Comparison of ENCODE assay signal across 1 cellular context in the genomic region with DNA sequence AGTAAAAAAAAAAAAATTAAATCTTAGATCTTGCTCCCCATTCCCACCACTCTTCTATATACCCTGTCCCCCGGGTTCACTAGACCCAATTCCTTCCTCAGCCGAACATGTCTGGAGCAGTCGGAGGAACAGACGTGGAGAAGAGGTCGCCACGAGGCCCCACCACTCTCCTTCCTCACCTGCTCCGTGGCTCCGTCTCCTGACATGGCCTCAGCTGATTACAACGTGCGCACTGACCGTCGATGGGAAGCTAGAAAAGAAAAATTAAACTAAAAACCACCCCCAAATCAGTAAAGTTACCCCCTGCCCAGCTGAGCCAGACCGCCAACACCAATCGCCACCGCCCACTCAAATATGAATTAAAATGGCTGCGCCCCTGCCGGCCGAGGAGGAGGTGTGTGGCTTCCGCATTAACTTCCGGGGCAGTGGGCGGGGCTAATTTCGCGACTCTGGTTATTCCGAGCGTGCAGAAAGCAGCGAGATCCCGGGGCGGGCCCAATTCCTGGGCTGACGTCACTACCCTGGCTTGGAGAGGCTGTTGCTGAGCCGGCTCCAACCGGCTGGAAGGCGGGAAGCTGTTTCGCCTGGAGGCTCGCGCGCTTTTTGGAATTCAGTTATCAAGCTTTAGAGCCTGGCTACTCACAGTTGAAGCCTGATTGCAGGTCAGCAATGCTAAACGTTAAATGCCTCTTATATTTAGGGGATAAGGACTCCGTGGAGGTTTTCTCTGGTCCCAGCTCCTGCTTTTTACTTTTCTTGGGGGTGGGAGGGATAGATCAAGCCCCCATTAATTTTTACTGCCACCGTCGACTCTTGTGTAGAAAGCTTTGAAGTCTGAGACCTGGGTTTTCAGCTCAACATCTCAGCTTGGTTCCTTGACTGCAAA.
A peak's percentile ranks its signal among the peaks of the same experiment; 100 is the strongest.
TF ChIP-seq lines count a peak whose summit lies in the region.

A gene (minus strand): TSS at position 361 of the 886 bp plus-strand sequence. CDS start 155 bp downstream, at position 206.

TF ChIP-seq in HepG2, 621 proteins besides CTCF, POLR2A, EP300 and RAD21 (continued from another document and continues in another):
- TF ChIP-seq, protein P1, sequence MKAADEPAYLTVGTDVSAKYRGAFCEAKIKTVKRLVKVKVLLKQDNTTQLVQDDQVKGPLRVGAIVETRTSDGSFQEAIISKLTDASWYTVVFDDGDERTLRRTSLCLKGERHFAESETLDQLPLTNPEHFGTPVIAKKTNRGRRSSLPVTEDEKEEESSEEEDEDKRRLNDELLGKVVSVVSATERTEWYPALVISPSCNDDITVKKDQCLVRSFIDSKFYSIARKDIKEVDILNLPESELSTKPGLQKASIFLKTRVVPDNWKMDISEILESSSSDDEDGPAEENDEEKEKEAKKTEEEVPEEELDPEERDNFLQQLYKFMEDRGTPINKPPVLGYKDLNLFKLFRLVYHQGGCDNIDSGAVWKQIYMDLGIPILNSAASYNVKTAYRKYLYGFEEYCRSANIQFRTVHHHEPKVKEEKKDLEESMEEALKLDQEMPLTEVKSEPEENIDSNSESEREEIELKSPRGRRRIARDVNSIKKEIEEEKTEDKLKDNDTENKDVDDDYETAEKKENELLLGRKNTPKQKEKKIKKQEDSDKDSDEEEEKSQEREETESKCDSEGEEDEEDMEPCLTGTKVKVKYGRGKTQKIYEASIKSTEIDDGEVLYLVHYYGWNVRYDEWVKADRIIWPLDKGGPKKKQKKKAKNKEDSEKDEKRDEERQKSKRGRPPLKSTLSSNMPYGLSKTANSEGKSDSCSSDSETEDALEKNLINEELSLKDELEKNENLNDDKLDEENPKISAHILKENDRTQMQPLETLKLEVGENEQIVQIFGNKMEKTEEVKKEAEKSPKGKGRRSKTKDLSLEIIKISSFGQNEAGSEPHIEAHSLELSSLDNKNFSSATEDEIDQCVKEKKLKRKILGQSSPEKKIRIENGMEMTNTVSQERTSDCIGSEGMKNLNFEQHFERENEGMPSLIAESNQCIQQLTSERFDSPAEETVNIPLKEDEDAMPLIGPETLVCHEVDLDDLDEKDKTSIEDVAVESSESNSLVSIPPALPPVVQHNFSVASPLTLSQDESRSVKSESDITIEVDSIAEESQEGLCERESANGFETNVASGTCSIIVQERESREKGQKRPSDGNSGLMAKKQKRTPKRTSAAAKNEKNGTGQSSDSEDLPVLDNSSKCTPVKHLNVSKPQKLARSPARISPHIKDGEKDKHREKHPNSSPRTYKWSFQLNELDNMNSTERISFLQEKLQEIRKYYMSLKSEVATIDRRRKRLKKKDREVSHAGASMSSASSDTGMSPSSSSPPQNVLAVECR (CRISPR knock-in tag; IDR thresholded peaks at IDR 0.05; ENCODE audit: borderline replicate concordance), result peak; percentile 92; the same call in 1 of the 2 replicates
- no peak for TF ChIP-seq PLRG1 (conservative IDR thresholded peaks at IDR 0.05)
- no peak; the same call in 1 of the 2 replicates for TF ChIP-seq ZFAT (CRISPR knock-in tag; conservative IDR thresholded peaks at IDR 0.05)
- no peak for TF ChIP-seq TAF15 (IDR thresholded peaks at IDR 0.05; ENCODE audit: low read depth, low read length, poor library complexity, severe bottlenecking)
- TF ChIP-seq IRX3 (CRISPR knock-in tag; IDR thresholded peaks at IDR 0.05; ENCODE audit: borderline replicate concordance, low read depth), result no peak
- TF ChIP-seq, protein P2, sequence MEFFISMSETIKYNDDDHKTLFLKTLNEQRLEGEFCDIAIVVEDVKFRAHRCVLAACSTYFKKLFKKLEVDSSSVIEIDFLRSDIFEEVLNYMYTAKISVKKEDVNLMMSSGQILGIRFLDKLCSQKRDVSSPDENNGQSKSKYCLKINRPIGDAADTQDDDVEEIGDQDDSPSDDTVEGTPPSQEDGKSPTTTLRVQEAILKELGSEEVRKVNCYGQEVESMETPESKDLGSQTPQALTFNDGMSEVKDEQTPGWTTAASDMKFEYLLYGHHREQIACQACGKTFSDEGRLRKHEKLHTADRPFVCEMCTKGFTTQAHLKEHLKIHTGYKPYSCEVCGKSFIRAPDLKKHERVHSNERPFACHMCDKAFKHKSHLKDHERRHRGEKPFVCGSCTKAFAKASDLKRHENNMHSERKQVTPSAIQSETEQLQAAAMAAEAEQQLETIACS (CRISPR knock-in tag; IDR thresholded peaks at IDR 0.05), result 0 out of 2 replicates have a peak, but pooled peaks have one; percentile 44
- TF ChIP-seq, protein P3, sequence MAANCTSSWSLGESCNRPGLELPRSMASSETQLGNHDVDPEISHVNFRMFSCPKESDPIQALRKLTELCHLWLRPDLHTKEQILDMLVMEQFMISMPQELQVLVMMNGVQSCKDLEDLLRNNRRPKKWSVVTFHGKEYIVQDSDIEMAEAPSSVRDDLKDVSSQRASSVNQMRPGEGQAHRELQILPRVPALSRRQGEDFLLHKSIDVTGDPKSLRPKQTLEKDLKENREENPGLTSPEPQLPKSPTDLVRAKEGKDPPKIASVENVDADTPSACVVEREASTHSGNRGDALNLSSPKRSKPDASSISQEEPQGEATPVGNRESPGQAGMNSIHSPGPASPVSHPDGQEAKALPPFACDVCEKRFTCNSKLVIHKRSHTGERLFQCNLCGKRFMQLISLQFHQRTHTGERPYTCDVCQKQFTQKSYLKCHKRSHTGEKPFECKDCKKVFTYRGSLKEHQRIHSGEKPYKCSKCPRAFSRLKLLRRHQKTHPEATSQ (CRISPR knock-in tag; IDR thresholded peaks at IDR 0.05; ENCODE audit: borderline replicate concordance), result peak; percentile 51; the same call in 1 of the 2 replicates
- TF ChIP-seq ERF (CRISPR knock-in tag; IDR thresholded peaks at IDR 0.05), result peak; percentile 80
- TF ChIP-seq ZNF629 (CRISPR knock-in tag; conservative IDR thresholded peaks at IDR 0.05), result no peak
- TF ChIP-seq SPEN (CRISPR knock-in tag; IDR thresholded peaks at IDR 0.05; ENCODE audit: low read depth), result peak; percentile 26; the same call in 1 of the 2 replicates
- TF ChIP-seq, protein P4, sequence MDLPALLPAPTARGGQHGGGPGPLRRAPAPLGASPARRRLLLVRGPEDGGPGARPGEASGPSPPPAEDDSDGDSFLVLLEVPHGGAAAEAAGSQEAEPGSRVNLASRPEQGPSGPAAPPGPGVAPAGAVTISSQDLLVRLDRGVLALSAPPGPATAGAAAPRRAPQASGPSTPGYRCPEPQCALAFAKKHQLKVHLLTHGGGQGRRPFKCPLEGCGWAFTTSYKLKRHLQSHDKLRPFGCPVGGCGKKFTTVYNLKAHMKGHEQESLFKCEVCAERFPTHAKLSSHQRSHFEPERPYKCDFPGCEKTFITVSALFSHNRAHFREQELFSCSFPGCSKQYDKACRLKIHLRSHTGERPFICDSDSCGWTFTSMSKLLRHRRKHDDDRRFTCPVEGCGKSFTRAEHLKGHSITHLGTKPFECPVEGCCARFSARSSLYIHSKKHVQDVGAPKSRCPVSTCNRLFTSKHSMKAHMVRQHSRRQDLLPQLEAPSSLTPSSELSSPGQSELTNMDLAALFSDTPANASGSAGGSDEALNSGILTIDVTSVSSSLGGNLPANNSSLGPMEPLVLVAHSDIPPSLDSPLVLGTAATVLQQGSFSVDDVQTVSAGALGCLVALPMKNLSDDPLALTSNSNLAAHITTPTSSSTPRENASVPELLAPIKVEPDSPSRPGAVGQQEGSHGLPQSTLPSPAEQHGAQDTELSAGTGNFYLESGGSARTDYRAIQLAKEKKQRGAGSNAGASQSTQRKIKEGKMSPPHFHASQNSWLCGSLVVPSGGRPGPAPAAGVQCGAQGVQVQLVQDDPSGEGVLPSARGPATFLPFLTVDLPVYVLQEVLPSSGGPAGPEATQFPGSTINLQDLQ (CRISPR knock-in tag; IDR thresholded peaks at IDR 0.05), result peak; percentile 83; the same call in 1 of the 2 replicates
- TF ChIP-seq, protein P5, sequence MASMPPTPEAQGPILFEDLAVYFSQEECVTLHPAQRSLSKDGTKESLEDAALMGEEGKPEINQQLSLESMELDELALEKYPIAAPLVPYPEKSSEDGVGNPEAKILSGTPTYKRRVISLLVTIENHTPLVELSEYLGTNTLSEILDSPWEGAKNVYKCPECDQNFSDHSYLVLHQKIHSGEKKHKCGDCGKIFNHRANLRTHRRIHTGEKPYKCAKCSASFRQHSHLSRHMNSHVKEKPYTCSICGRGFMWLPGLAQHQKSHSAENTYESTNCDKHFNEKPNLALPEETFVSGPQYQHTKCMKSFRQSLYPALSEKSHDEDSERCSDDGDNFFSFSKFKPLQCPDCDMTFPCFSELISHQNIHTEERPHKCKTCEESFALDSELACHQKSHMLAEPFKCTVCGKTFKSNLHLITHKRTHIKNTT (CRISPR knock-in tag; IDR thresholded peaks at IDR 0.05), result no peak
- peak; percentile 79; the same call in 1 of the 2 replicates for TF ChIP-seq TARDBP (CRISPR knock-in tag; IDR thresholded peaks at IDR 0.05)
- TF ChIP-seq, protein P6, sequence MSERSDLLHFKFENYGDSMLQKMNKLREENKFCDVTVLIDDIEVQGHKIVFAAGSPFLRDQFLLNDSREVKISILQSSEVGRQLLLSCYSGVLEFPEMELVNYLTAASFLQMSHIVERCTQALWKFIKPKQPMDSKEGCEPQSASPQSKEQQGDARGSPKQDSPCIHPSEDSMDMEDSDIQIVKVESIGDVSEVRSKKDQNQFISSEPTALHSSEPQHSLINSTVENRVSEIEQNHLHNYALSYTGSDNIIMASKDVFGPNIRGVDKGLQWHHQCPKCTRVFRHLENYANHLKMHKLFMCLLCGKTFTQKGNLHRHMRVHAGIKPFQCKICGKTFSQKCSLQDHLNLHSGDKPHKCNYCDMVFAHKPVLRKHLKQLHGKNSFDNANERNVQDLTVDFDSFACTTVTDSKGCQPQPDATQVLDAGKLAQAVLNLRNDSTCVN (CRISPR knock-in tag; IDR thresholded peaks at IDR 0.05; ENCODE audit: borderline replicate concordance), result no peak
- peak; percentile 98 for TF ChIP-seq DMAP1 (CRISPR knock-in tag; IDR thresholded peaks at IDR 0.05)
- TF ChIP-seq ZNF672 (CRISPR knock-in tag; IDR thresholded peaks at IDR 0.05), result no peak
- 0 out of 2 replicates have a peak, but pooled peaks have one; percentile 66 for TF ChIP-seq FLYWCH1 (CRISPR knock-in tag; IDR thresholded peaks at IDR 0.05)
- peak; percentile 50; the same call in 1 of the 2 replicates for TF ChIP-seq ISL2 (CRISPR knock-in tag; IDR thresholded peaks at IDR 0.05)
- TF ChIP-seq HOXA7 (CRISPR knock-in tag; IDR thresholded peaks at IDR 0.05), result no peak
- TF ChIP-seq ZFP82 (CRISPR knock-in tag; IDR thresholded peaks at IDR 0.05; ENCODE audit: borderline replicate concordance), result no peak
- peak; percentile 71 for TF ChIP-seq ELF3 (CRISPR knock-in tag; IDR thresholded peaks at IDR 0.05)
- TF ChIP-seq MIER2 (CRISPR knock-in tag; IDR thresholded peaks at IDR 0.05), result 0 out of 2 replicates have a peak, but pooled peaks have one; percentile 15
- TF ChIP-seq ZNF792 (CRISPR knock-in tag; IDR thresholded peaks at IDR 0.05), result peak; percentile 78; the same call in 1 of the 2 replicates
- peak; percentile 71; the same call in 1 of the 2 replicates for TF ChIP-seq TGIF2 (CRISPR knock-in tag; IDR thresholded peaks at IDR 0.05)
- TF ChIP-seq MAZ (IDR thresholded peaks at IDR 0.05; ENCODE audit: borderline replicate concordance, low read depth, low read length), result no peak; the same call in none of the 2 replicates
- TF ChIP-seq MAZ (CRISPR knock-in tag; IDR thresholded peaks at IDR 0.05; ENCODE audit: low read depth), result no peak
- TF ChIP-seq, protein P7, sequence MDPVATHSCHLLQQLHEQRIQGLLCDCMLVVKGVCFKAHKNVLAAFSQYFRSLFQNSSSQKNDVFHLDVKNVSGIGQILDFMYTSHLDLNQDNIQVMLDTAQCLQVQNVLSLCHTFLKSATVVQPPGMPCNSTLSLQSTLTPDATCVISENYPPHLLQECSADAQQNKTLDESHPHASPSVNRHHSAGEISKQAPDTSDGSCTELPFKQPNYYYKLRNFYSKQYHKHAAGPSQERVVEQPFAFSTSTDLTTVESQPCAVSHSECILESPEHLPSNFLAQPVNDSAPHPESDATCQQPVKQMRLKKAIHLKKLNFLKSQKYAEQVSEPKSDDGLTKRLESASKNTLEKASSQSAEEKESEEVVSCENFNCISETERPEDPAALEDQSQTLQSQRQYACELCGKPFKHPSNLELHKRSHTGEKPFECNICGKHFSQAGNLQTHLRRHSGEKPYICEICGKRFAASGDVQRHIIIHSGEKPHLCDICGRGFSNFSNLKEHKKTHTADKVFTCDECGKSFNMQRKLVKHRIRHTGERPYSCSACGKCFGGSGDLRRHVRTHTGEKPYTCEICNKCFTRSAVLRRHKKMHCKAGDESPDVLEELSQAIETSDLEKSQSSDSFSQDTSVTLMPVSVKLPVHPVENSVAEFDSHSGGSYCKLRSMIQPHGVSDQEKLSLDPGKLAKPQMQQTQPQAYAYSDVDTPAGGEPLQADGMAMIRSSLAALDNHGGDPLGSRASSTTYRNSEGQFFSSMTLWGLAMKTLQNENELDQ (CRISPR knock-in tag; IDR thresholded peaks at IDR 0.05; ENCODE audit: borderline replicate concordance), result no peak
- TF ChIP-seq, protein P8, sequence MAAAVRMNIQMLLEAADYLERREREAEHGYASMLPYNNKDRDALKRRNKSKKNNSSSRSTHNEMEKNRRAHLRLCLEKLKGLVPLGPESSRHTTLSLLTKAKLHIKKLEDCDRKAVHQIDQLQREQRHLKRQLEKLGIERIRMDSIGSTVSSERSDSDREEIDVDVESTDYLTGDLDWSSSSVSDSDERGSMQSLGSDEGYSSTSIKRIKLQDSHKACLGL (CRISPR knock-in tag; IDR thresholded peaks at IDR 0.05), result 0 out of 2 replicates have a peak, but pooled peaks have one; percentile 42
- TF ChIP-seq ZNF83 (CRISPR knock-in tag; IDR thresholded peaks at IDR 0.05; ENCODE audit: borderline replicate concordance), result no peak
- peak; percentile 89 for TF ChIP-seq POLR2AphosphoS5 (IDR thresholded peaks at IDR 0.05; ENCODE audit: low read depth, low read length)
- no peak for TF ChIP-seq MLLT10 (CRISPR knock-in tag; IDR thresholded peaks at IDR 0.05)
- TF ChIP-seq, protein P9, sequence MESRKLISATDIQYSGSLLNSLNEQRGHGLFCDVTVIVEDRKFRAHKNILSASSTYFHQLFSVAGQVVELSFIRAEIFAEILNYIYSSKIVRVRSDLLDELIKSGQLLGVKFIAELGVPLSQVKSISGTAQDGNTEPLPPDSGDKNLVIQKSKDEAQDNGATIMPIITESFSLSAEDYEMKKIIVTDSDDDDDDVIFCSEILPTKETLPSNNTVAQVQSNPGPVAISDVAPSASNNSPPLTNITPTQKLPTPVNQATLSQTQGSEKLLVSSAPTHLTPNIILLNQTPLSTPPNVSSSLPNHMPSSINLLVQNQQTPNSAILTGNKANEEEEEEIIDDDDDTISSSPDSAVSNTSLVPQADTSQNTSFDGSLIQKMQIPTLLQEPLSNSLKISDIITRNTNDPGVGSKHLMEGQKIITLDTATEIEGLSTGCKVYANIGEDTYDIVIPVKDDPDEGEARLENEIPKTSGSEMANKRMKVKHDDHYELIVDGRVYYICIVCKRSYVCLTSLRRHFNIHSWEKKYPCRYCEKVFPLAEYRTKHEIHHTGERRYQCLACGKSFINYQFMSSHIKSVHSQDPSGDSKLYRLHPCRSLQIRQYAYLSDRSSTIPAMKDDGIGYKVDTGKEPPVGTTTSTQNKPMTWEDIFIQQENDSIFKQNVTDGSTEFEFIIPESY (CRISPR knock-in tag; IDR thresholded peaks at IDR 0.05), result no peak
- TF ChIP-seq TOE1 (CRISPR knock-in tag; IDR thresholded peaks at IDR 0.05), result 0 out of 2 replicates have a peak, but pooled peaks have one; percentile 35
- TF ChIP-seq TRIM24 (CRISPR knock-in tag; IDR thresholded peaks at IDR 0.05), result no peak
- TF ChIP-seq CBX2 (IDR thresholded peaks at IDR 0.05; ENCODE audit: low read depth, low read length), result no peak
- TF ChIP-seq CBX2 (CRISPR knock-in tag; IDR thresholded peaks at IDR 0.05; ENCODE audit: low read depth), result no peak
- TF ChIP-seq YEATS2 (CRISPR knock-in tag; IDR thresholded peaks at IDR 0.05; ENCODE audit: borderline replicate concordance), result peak; percentile 70; the same call in 1 of the 2 replicates
- no peak for TF ChIP-seq ZNF720 (CRISPR knock-in tag; IDR thresholded peaks at IDR 0.05)
- TF ChIP-seq ARHGAP35 (CRISPR knock-in tag; IDR thresholded peaks at IDR 0.05; ENCODE audit: borderline replicate concordance), result no peak
- TF ChIP-seq SNAI1 (CRISPR knock-in tag; IDR thresholded peaks at IDR 0.05; ENCODE audit: borderline replicate concordance), result no peak
- 0 out of 2 replicates have a peak, but pooled peaks have one; percentile 41 for TF ChIP-seq ZNF615 (CRISPR knock-in tag; IDR thresholded peaks at IDR 0.05; ENCODE audit: borderline replicate concordance)
- peak; percentile 65 for TF ChIP-seq ZNF547 (CRISPR knock-in tag; IDR thresholded peaks at IDR 0.05)
